Comparison of ENCODE assay signal across 12 cellular contexts in the genomic region with DNA sequence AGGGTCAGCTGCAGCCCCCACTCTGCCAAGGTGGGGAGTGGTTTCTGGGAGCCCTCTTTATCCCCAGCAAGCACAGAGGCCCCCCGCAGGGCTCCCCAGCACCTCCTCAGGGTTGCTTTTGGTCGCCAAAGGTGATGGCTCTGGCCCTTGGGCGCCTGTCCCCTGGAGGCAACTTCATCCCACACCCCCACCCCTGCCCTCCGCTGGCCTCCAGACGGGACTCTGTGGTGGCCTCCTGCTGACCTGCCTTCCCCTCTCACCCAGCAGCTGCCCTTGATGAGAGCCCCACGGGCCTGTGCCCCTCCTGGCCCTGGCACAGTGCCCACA. TPM values are rescaled to one million over a fixed set of nuclear protein-coding genes. Genes with fewer than 3 reads are reported as not detected.
DNase-seq lines count a peak whose midpoint lies in the region; ATAC-seq and TF ChIP-seq lines count a peak whose summit lies in the region.
"Had no signal": no experiment of that assay in that cellular context is flagged by ENCODE, and none has a peak within 500 bp of the region (broad histone marks: within the 10 kb centered on the region; RNA-seq: fewer than 3 reads in every experiment).

No MANE protein-coding gene starts in this region.

- H3K9ac ChIP-seq in HUES6 (ENCODE audit: low read length) (no peak overlapping the region), trophoblast cell (ENCODE audit: low read length) (no peak overlapping the region)

- DNase-seq in psoas muscle (no peak), G401 (ENCODE audit: low spot score) (no peak), trophoblast cell (no peak), glutamatergic neuron (no peak)
- DNase-seq: amniotic stem cell, NCI-H1105 treated with DMSO at 0.1 percent for 48 hours had no signal

- H3K14ac ChIP-seq in trophoblast cell (ENCODE audit: low read length): no peak overlapping the region

- H3K27me3 ChIP-seq in HUES6 (ENCODE audit: control insufficient read depth, insufficient read depth, low read length) (no peaks in the 10 kb centered on the region), psoas muscle (ENCODE audit: insufficient read depth in 3 of 3, low read length in 2 of 3) (no peaks in the 10 kb centered on the region), trophoblast cell (ENCODE audit: insufficient read depth, low read length) (no peaks in the 10 kb centered on the region)

- H3K4ac ChIP-seq in trophoblast cell (ENCODE audit: low read depth, low read length): no peak overlapping the region

- H3K79me1 ChIP-seq in trophoblast cell (ENCODE audit: low read length): no peaks in the 10 kb centered on the region

- peak in 1 of 4 donors; percentile 1 for ATAC-seq in psoas muscle
- ATAC-seq in HG02840 (IDR thresholded peaks at IDR 0.05; ENCODE audit: low FRiP score, unreplicated experiment): no peak

- H3K36me3 ChIP-seq in HUES6 (ENCODE audit: control insufficient read depth, insufficient read depth, low read length): peaks cover 29% of the 10 kb centered on the region
- H3K36me3 ChIP-seq in psoas muscle (ENCODE audit: insufficient read depth in 1 of 2, low read depth in 1 of 2): peaks cover 0 to 6% of the 10 kb centered on the region in 2 donors
- H3K36me3 ChIP-seq in trophoblast cell (ENCODE audit: control insufficient read depth in 1 of 2, insufficient read depth in 2 of 2, low read length in 2 of 2): peaks cover 29 to 50% of the 10 kb centered on the region in 2 experiments

- H3K4me3 Mint-ChIP-seq in dendritic cell treated with granulocyte-macrophage colony-stimulating factor and Interleukin-4, amounts not matched to agents 40 ng/mL and 50 ng/mL, for 4 days: no peak overlapping the region
- no peak overlapping the region for H3K4me3 Mint-ChIP-seq in glutamatergic neuron (ENCODE audit: unreplicated experiment)
- H3K4me3 Mint-ChIP-seq: activated T-cell treated with anti-CD3 and anti-CD28 coated beads, Interleukin-2, amount 50 U/mL, for 72 hours; T-cell had no signal

- H3K36me3 Mint-ChIP-seq in dendritic cell treated with granulocyte-macrophage colony-stimulating factor and Interleukin-4, amounts not matched to agents 40 ng/mL and 50 ng/mL, for 4 days (ENCODE audit: low read depth): peaks cover 39% of the 10 kb centered on the region
- H3K36me3 Mint-ChIP-seq in glutamatergic neuron (ENCODE audit: unreplicated experiment): no peaks in the 10 kb centered on the region
- H3K36me3 Mint-ChIP-seq: T-cell had no signal

- in situ Hi-C loops in G401 (cut with HindIII; ENCODE audit: low sequenced_read_pairs): no loop called here

- no peak overlapping the region for H2AK5ac ChIP-seq in trophoblast cell (ENCODE audit: low read length)

- no peak overlapping the region for H2BK12ac ChIP-seq in trophoblast cell (ENCODE audit: low read length)

- H3K4me1 ChIP-seq in HUES6 (ENCODE audit: control insufficient read depth, insufficient read depth, low read length): peaks cover 7% of the 10 kb centered on the region
- peaks cover 11% of the 10 kb centered on the region for H3K4me1 ChIP-seq in psoas muscle
- H3K4me1 ChIP-seq in trophoblast cell (ENCODE audit: control insufficient read depth in 1 of 2, insufficient read depth in 2 of 2, low read length in 2 of 2): peaks cover 6 to 8% of the 10 kb centered on the region in 2 experiments

- H2BK5ac ChIP-seq in trophoblast cell (ENCODE audit: low read depth, low read length, poor library complexity): no peak overlapping the region

- WGBS in psoas muscle, 3 donors: 58 to 62% (median 59%) methylated on average over 5 to 6 of the region's 6 CpGs
- no CpG with 5 or more reads among the region's 6 CpGs for WGBS in trophoblast cell (ENCODE audit: extremely low coverage, insufficient coverage, insufficient read length)

- H3K4me2 ChIP-seq in trophoblast cell (ENCODE audit: low read length): no peak overlapping the region

- peaks cover 18% of the 10 kb centered on the region for H3K4me1 Mint-ChIP-seq in dendritic cell treated with granulocyte-macrophage colony-stimulating factor and Interleukin-4, amounts not matched to agents 40 ng/mL and 50 ng/mL, for 4 days (ENCODE audit: low read depth)
- H3K4me1 Mint-ChIP-seq in glutamatergic neuron (ENCODE audit: low read depth, unreplicated experiment): peaks cover 1% of the 10 kb centered on the region

- H3K4me3 ChIP-seq in HUES6 (ENCODE audit: low read depth, low read length) (peak overlapping the region; percentile 12; the same call in 1 of the 2 replicates), psoas muscle (peak overlapping the region; percentile 20), trophoblast cell (ENCODE audit: low read depth, low read length) (no peak overlapping the region)

- H3K27ac ChIP-seq in 22Rv1 (peak overlapping the region; percentile 65), HUES6 (ENCODE audit: low read depth, low read length) (no peak overlapping the region), psoas muscle (peak overlapping the region; percentile 4), trophoblast cell (ENCODE audit: low read depth, low read length) (no peak overlapping the region)

- no peak overlapping the region for H2AFZ ChIP-seq in trophoblast cell (ENCODE audit: insufficient read depth, low read length, poor library complexity)

- no peak overlapping the region for H4K91ac ChIP-seq in trophoblast cell (ENCODE audit: low read depth, low read length)

- no peaks in the 10 kb centered on the region for H3K9me3 ChIP-seq in HUES6 (ENCODE audit: control insufficient read depth, insufficient read depth, low read depth, low read length)
- H3K9me3 ChIP-seq in psoas muscle: no peaks in the 10 kb centered on the region
- H3K9me3 ChIP-seq in trophoblast cell (ENCODE audit: insufficient read depth, low read depth, low read length): no peaks in the 10 kb centered on the region

- no peaks in the 10 kb centered on the region for H3K9me3 Mint-ChIP-seq in dendritic cell treated with granulocyte-macrophage colony-stimulating factor and Interleukin-4, amounts not matched to agents 40 ng/mL and 50 ng/mL, for 4 days
- H3K9me3 Mint-ChIP-seq in glutamatergic neuron (ENCODE audit: unreplicated experiment): peaks cover 2% of the 10 kb centered on the region
- H3K9me3 Mint-ChIP-seq: activated T-cell treated with anti-CD3 and anti-CD28 coated beads, Interleukin-2, amount 50 U/mL, for 72 hours; T-cell had no signal

- TF ChIP-seq CTCF in 22Rv1 (IDR thresholded peaks at IDR 0.05) (no peak), psoas muscle (IDR thresholded peaks at IDR 0.05) (no peak), glutamatergic neuron (IDR thresholded peaks at IDR 0.05; ENCODE audit: partially characterized antibody, unreplicated experiment) (no peak)

- no peaks in the 10 kb centered on the region for H3K27me3 Mint-ChIP-seq in dendritic cell treated with granulocyte-macrophage colony-stimulating factor and Interleukin-4, amounts not matched to agents 40 ng/mL and 50 ng/mL, for 4 days
- H3K27me3 Mint-ChIP-seq in glutamatergic neuron (ENCODE audit: unreplicated experiment): peaks cover 5% of the 10 kb centered on the region
- H3K27me3 Mint-ChIP-seq: T-cell had no signal

- no peaks in the 10 kb centered on the region for H3K79me2 ChIP-seq in trophoblast cell (ENCODE audit: control insufficient read depth, insufficient read depth, low read length, poor library complexity)

- H3K23ac ChIP-seq in trophoblast cell (ENCODE audit: low read length): no peak overlapping the region

- intact Hi-C loops in dendritic cell treated with granulocyte-macrophage colony-stimulating factor and Interleukin-4, amounts not matched to agents 40 ng/mL and 50 ng/mL, for 4 days (cut with micrococcal nuclease): loop anchor here (1.0 kb wide), 3 partner anchors 11 to 81 kb away; partner anchors contain the start of gene WDR90
- intact Hi-C loops in psoas muscle (cut with DNase I): loop anchor here in 1 of 2 donors (2.0 kb wide), 1 partner anchor 77 kb away; no protein-coding TSS in a partner anchor

- H4K12ac ChIP-seq in trophoblast cell (ENCODE audit: low read depth, low read length): no peak overlapping the region

- H3K18ac ChIP-seq in trophoblast cell (ENCODE audit: low read length): no peak overlapping the region

- no peak overlapping the region for H2BK120ac ChIP-seq in trophoblast cell (ENCODE audit: insufficient read depth, low read length, poor library complexity)

- H4K8ac ChIP-seq in trophoblast cell (ENCODE audit: low read depth, low read length): no peak overlapping the region

- H3K27ac Mint-ChIP-seq in dendritic cell treated with granulocyte-macrophage colony-stimulating factor and Interleukin-4, amounts not matched to agents 40 ng/mL and 50 ng/mL, for 4 days: peak overlapping the region; percentile 46
- no peak overlapping the region for H3K27ac Mint-ChIP-seq in glutamatergic neuron (ENCODE audit: unreplicated experiment)
- H3K27ac Mint-ChIP-seq: activated T-cell treated with anti-CD3 and anti-CD28 coated beads, Interleukin-2, amount 50 U/mL, for 72 hours; T-cell had no signal

RNA-seq across cellular contexts. Expression of gene RHOT2, which starts 7.8 kb away (rescaled TPM):
- 10 to 100 TPM; 38.8 to 56.8 (median 48.8) TPM for total RNA-seq in psoas muscle
- 10 to 100 TPM; 47.7 to 75.8 (median 52.6) TPM for polyA plus RNA-seq in psoas muscle
- total RNA-seq in G401 (2014; rRNA removed; shearing (Covaris generic)): 83.4 and 104 TPM in 2 replicates
- polyA plus RNA-seq in trophoblast cell (2013): 74.5 and 75.8 TPM in 2 replicates
- 208 TPM for total RNA-seq in glutamatergic neuron (ENCODE audit: unreplicated experiment)

RNA-seq across cellular contexts. Expression of gene WDR90, which starts 10.9 kb away (rescaled TPM):
- total RNA-seq in psoas muscle (1 to 10 TPM; 4.0 to 9.6 (median 8.1) TPM), glutamatergic neuron (ENCODE audit: unreplicated experiment) (24.6 TPM)
- 1 to 10 TPM; 5.6 to 9.7 (median 6.4) TPM for polyA plus RNA-seq in psoas muscle
- 25.0 and 39.8 TPM in 2 replicates for total RNA-seq in G401 (2014; rRNA removed; shearing (Covaris generic))
- 12.2 and 12.5 TPM in 2 replicates for polyA plus RNA-seq in trophoblast cell (2013)

RNA-seq across cellular contexts. Expression of gene RHBDL1, which starts 15.4 kb away (rescaled TPM):
- total RNA-seq in psoas muscle (under 1 TPM; 0.13 to 0.42 (median 0.29) TPM), glutamatergic neuron (ENCODE audit: unreplicated experiment) (8.2 TPM)
- polyA plus RNA-seq in psoas muscle: under 1 TPM; 0.06 to 0.08 (median 0.08) TPM
- total RNA-seq in G401 (2014; rRNA removed; shearing (Covaris generic)): 1.1 and 1.5 TPM in 2 replicates
- 1.3 TPM in 2 replicates for polyA plus RNA-seq in trophoblast cell (2013)

RNA-seq across cellular contexts. Expression of gene MCRIP2, which starts 18.5 kb away (rescaled TPM):
- total RNA-seq in psoas muscle (10 to 100 TPM; 61.6 to 80.2 (median 68.9) TPM), glutamatergic neuron (ENCODE audit: unreplicated experiment) (16.6 TPM)
- polyA plus RNA-seq in psoas muscle: 100 to 1,000 TPM in 2 of 3 donors, 10 to 100 TPM in 1; 95.1 to 124 (median 108) TPM
- total RNA-seq in G401 (2014; rRNA removed; shearing (Covaris generic)): 65.4 and 108 TPM in 2 replicates
- 15.7 and 16.9 TPM in 2 replicates for polyA plus RNA-seq in trophoblast cell (2013)

RNA-seq across cellular contexts. Expression of gene STUB1, which starts 20.1 kb away (rescaled TPM):
- total RNA-seq in psoas muscle: 100 to 1,000 TPM; 108 to 150 (median 115) TPM
- 100 to 1,000 TPM; 127 to 147 (median 134) TPM for polyA plus RNA-seq in psoas muscle
- total RNA-seq in G401 (2014; rRNA removed; shearing (Covaris generic)): 145 and 207 TPM in 2 replicates
- 96.7 and 97.1 TPM in 2 replicates for polyA plus RNA-seq in trophoblast cell (2013)
- 78.3 TPM for total RNA-seq in glutamatergic neuron (ENCODE audit: unreplicated experiment)

Comparison
In these comparisons a context has a peak if more than half of its experiments do, and no peak if none do; other contexts are left out.
1. H3K27ac ChIP-seq: peak in 22Rv1 (single experiment) and psoas muscle (single experiment); none in HUES6 (single experiment) and trophoblast cell (single experiment).